Comparison of ENCODE assay signal across 8 cellular contexts in genomic region chr5:149583394-149583793, GRCh38. TPM values are rescaled to one million over a fixed set of nuclear protein-coding genes. Genes with fewer than 3 reads are reported as not detected.
DNase-seq lines count a peak whose midpoint lies in the region; ATAC-seq and TF ChIP-seq lines count a peak whose summit lies in the region.

No MANE protein-coding gene starts in this region.

- H4K20me1 ChIP-seq in PC-9 (ENCODE audit: insufficient read depth) (no peaks in the 10 kb centered on the region), smooth muscle cell (ENCODE audit: low read depth) (no peaks in the 10 kb centered on the region)

- DNase-seq in NCI-H1694 (lab: John Stamatoyannopoulos, UW) (peak; percentile 65), caudate nucleus (lab: John Stamatoyannopoulos, UW) (peak in 44 of 61 donors; percentile 6 to 83 (median 37)), left lobe of liver (ENCODE audit: low spot score) (peak; percentile 81), PC-9 (no peak), smooth muscle cell (lab: John Stamatoyannopoulos, UW; ENCODE audit: unreplicated experiment) (no peak), epidermal melanocyte (ENCODE audit: insufficient read length, low spot score) (no peak)

- ATAC-seq in left lobe of liver: peak; percentile 74
- no peak for ATAC-seq in HG03439 (IDR thresholded peaks at IDR 0.05; ENCODE audit: unreplicated experiment)

- no TSS peak for BruUV-seq in PC-9 (replicated peaks; lab: Mats Ljungman, UMichigan)

- TF ChIP-seq CTCF in PC-9 (conservative IDR thresholded peaks at IDR 0.05) (no peak), smooth muscle cell (IDR thresholded peaks at IDR 0.05; ENCODE audit: borderline replicate concordance, insufficient read depth, poor library complexity, severe bottlenecking) (no peak)

- H2AFZ ChIP-seq in PC-9 (no peak overlapping the region), smooth muscle cell (ENCODE audit: low read depth) (no peak overlapping the region)

- peaks cover 27% of the 10 kb centered on the region for H3F3A ChIP-seq in PC-9 (ENCODE audit: insufficient read depth, low read depth)
- H3F3A ChIP-seq in smooth muscle cell (ENCODE audit: low read depth): no peaks in the 10 kb centered on the region

- H3K9ac ChIP-seq in stomach smooth muscle (ENCODE audit: low read length in 2 of 2): no peak overlapping the region
- no peak overlapping the region for H3K9ac ChIP-seq in smooth muscle cell (ENCODE audit: low read depth)

- POLR2A ChIA-PET in PC-9 (lab: Charles Lee; ENCODE audit: unreplicated experiment): no interaction called here

- WGBS in smooth muscle cell (ENCODE audit: low lambda C conversion rate): 96% methylated on average over 1 of the region's 1 CpG

- H3K4me1 ChIP-seq in stomach smooth muscle (ENCODE audit: control insufficient read depth, insufficient read depth, low read length) (peaks cover 44% of the 10 kb centered on the region), PC-9 (replicated peaks; ENCODE audit: insufficient read depth) (peaks cover 32% of the 10 kb centered on the region), smooth muscle cell (ENCODE audit: low read depth) (peaks cover 11% of the 10 kb centered on the region)

- H3K36me3 ChIP-seq in stomach smooth muscle (ENCODE audit: control insufficient read depth in 2 of 2, insufficient read depth in 2 of 2, low read length in 2 of 2) (no peaks in the 10 kb centered on the region), PC-9 (ENCODE audit: low read depth) (no peaks in the 10 kb centered on the region), smooth muscle cell (ENCODE audit: low read depth) (no peaks in the 10 kb centered on the region)

- no peaks in the 10 kb centered on the region for H3K9me3 ChIP-seq in stomach smooth muscle (ENCODE audit: control insufficient read depth in 2 of 2, low read length in 2 of 2)
- H3K9me3 ChIP-seq in PC-9 (ENCODE audit: insufficient read depth, low read depth): peaks cover 6% of the 10 kb centered on the region; the same call in 1 of the 2 replicates
- no peaks in the 10 kb centered on the region for H3K9me3 ChIP-seq in smooth muscle cell (replicated peaks; ENCODE audit: low read depth)

- H3K4me2 ChIP-seq in PC-9: no peak overlapping the region
- no peak overlapping the region for H3K4me2 ChIP-seq in smooth muscle cell

- peak overlapping the region; percentile 54 to 62 for H3K4me3 ChIP-seq in stomach smooth muscle (ENCODE audit: low read length in 2 of 2)
- H3K4me3 ChIP-seq in PC-9: no peak overlapping the region
- H3K4me3 ChIP-seq in smooth muscle cell: no peak overlapping the region

- H3K27me3 ChIP-seq in stomach smooth muscle (ENCODE audit: control insufficient read depth in 1 of 2, insufficient read depth in 2 of 2, low read length in 2 of 2) (no peaks in the 10 kb centered on the region), PC-9 (ENCODE audit: insufficient read depth, low read depth) (no peaks in the 10 kb centered on the region), smooth muscle cell (ENCODE audit: low read depth) (peaks cover 14% of the 10 kb centered on the region)

- CTCF ChIA-PET in PC-9 (lab: Charles Lee): interaction anchor here (0.6 kb wide), 1 partner anchor 288 kb away, joined by 3 read pairs; no protein-coding TSS in a partner anchor

- H3K79me2 ChIP-seq in PC-9 (ENCODE audit: low read depth) (no peaks in the 10 kb centered on the region), smooth muscle cell (ENCODE audit: low read depth) (no peaks in the 10 kb centered on the region)

- intact Hi-C loops in PC-9 (cut with micrococcal nuclease; ENCODE audit: unreplicated experiment): no loop called here

- peak overlapping the region; percentile 94 for H3K27ac ChIP-seq in caudate nucleus (ENCODE audit: low read depth, low read length)
- H3K27ac ChIP-seq in stomach smooth muscle (ENCODE audit: low read length): peak overlapping the region; percentile 64
- no peak overlapping the region for H3K27ac ChIP-seq in PC-9
- H3K27ac ChIP-seq in smooth muscle cell (ENCODE audit: low read depth): no peak overlapping the region

- no peaks in the 10 kb centered on the region for H3K9me2 ChIP-seq in PC-9 (ENCODE audit: insufficient read depth)

RNA-seq across cellular contexts. Expression of gene ARHGEF37, which starts 2.1 kb away (rescaled TPM):
- total RNA-seq in left lobe of liver (6.5 TPM), PC-9 (2021) (5.5 and 8.6 TPM in 2 replicates), smooth muscle cell (1.4 and 2.3 TPM in 2 replicates)
- 0.70 and 2.0 TPM in 2 replicates for polyA plus RNA-seq in smooth muscle cell

RNA-seq across cellular contexts. Expression of gene CSNK1A1, which starts 32.2 kb away (rescaled TPM):
- total RNA-seq in left lobe of liver (82.6 TPM), PC-9 (2021) (300 and 334 TPM in 2 replicates), smooth muscle cell (294 and 354 TPM in 2 replicates)
- 129 and 151 TPM in 2 replicates for polyA plus RNA-seq in smooth muscle cell

Comparison
In these comparisons a context has a peak if more than half of its experiments do, and no peak if none do; other contexts are left out.
1. DNase-seq: peak in NCI-H1694 (single experiment), caudate nucleus (44 of 61) and left lobe of liver (single experiment); none in PC-9 (0 of 2), smooth muscle cell (single experiment) and epidermal melanocyte (single experiment).
2. H3K27ac ChIP-seq: peak in caudate nucleus (single experiment) and stomach smooth muscle (single experiment); none in PC-9 (single experiment) and smooth muscle cell (single experiment).
3. H3K4me3 ChIP-seq: peak in stomach smooth muscle (2 of 2); none in PC-9 (single experiment) and smooth muscle cell (single experiment).